In genomic region chr11:76856571-76856970, GRCh38 we compare ENCODE assay signal across 29 cellular contexts.
"Had no signal": no experiment of that assay in that cellular context is flagged by ENCODE, and none has a peak within 500 bp of the region (broad histone marks: within the 10 kb centered on the region; RNA-seq: fewer than 3 reads in every experiment).

No MANE protein-coding gene starts in this region.

- DNase-seq: activated CD4-positive, alpha-beta T cell treated with anti-CD3 and anti-CD28 coated beads for 1 hour; activated CD4-positive, alpha-beta T cell treated with anti-CD3 and anti-CD28 coated beads, Interleukin-2, amount 10 ng/mL, durations not matched to agents 7 days and 5 days; activated CD8-positive, alpha-beta T cell treated with anti-CD3 and anti-CD28 coated beads for 36 hours; activated gamma-delta T cell treated with Interleukin-2 at 50 U/mL for 16 hours; activated naive CD4-positive, alpha-beta T cell treated with anti-CD3 and anti-CD28 coated beads, Interleukin-2, amount 50 U/mL, for 16 hours; activated T-cell treated with anti-CD3 and anti-CD28 coated beads, Interleukin-2, amount 50 U/mL, for 4 hours; amniotic stem cell; dermis blood vessel endothelial cell; effector CD4-positive, alpha-beta T cell; foreskin keratinocyte; heart right ventricle; kidney glomerular epithelial cell; lower lobe of right lung; natural killer cell; posterior cingulate gyrus; right cardiac atrium; stimulated activated CD4-positive, alpha-beta T cell treated with anti-CD3 and anti-CD28 coated beads, Interleukin-15, amount 100 ng/mL, for 24 hours; stimulated activated CD4-positive, alpha-beta T cell treated with anti-CD3 and anti-CD28 coated beads, Interleukin-2, amount 100 ng/mL, for 24 hours; stimulated activated naive B cell treated with anti-CD40 and anti-IgM and Interleukin-4, amounts not matched to agents 10 μg/mL and 1 μg/mL and 100 μg/mL, for 72 hours; stomach; T1000; tibial artery; upper lobe of right lung had no signal

- H3K36me3 ChIP-seq: breast epithelium, esophagus muscularis mucosa, heart right ventricle, lower lobe of right lung, stomach, suprapubic skin, tibial artery, upper lobe of right lung had no signal

- H3K4me3 ChIP-seq: breast epithelium, esophagus muscularis mucosa, heart right ventricle, lower lobe of right lung, stomach, suprapubic skin, tibial artery, upper lobe of right lung had no signal

- H3K27me3 ChIP-seq: breast epithelium, esophagus muscularis mucosa, foreskin keratinocyte, heart right ventricle, stomach, suprapubic skin, tibial artery, upper lobe of right lung had no signal

- H3K9me3 ChIP-seq: breast epithelium, esophagus muscularis mucosa, heart right ventricle, lower lobe of right lung, stomach, suprapubic skin, tibial artery, upper lobe of right lung had no signal

- ATAC-seq: activated CD8-positive, alpha-beta T cell treated with anti-CD3 and anti-CD28 coated beads for 36 hours; activated T-cell treated with anti-CD3 and anti-CD28 coated beads, Interleukin-2, amount 50 U/mL, for 4 hours; activated T-helper 17 cell treated with anti-CD3 and anti-CD28 coated beads, Interleukin-2, amount 50 U/mL, for 72 hours; foreskin keratinocyte; heart right ventricle; left lobe of liver; lower lobe of right lung; natural killer cell; right cardiac atrium; stimulated activated naive B cell treated with anti-CD40 and anti-IgM and Interleukin-4, amounts not matched to agents 10 μg/mL and 1 μg/mL and 100 μg/mL, for 72 hours; upper lobe of right lung; WTC11 had no signal

- H3K27ac ChIP-seq: breast epithelium, esophagus muscularis mucosa, foreskin keratinocyte, lower lobe of right lung, stomach, suprapubic skin, tibial artery, upper lobe of right lung had no signal

- H3K4me1 ChIP-seq: breast epithelium, foreskin keratinocyte had no signal
